ENCODE assay signal across 21 cellular contexts in the genomic region with DNA sequence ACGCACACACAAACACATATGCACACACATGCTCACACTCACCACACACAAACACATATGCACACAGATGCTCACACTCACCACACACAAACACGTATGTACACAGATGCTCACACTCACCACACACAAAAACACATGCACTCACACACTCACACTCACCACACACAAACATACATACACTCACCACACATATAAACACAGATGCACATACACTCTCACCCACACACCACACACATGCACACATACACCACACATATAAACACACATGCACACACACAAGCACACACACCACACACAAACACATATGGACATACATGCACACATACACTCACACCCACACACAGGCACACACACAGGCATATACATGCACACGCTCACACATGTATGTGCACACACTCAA.
"Had no signal": no experiment of that assay in that cellular context is flagged by ENCODE, and none has a peak within 500 bp of the region (broad histone marks: within the 10 kb centered on the region; RNA-seq: fewer than 3 reads in every experiment).

No MANE protein-coding gene starts in this region.

- H3K4me3 ChIP-seq: lung, prostate gland, skin epidermis, suprapubic skin had no signal

- H3K27me3 Mint-ChIP-seq: activated naive CD8-positive, alpha-beta T cell; stimulated activated naive CD8-positive, alpha-beta T cell treated with anti-CD3 and anti-CD28 coated beads, Interleukin-15, amount 100 ng/mL, for 72 hours; T-helper 17 cell had no signal

- H3K9me3 Mint-ChIP-seq: mesothelial cell of epicardium, nephron, type B pancreatic cell had no signal

- H3K36me3 Mint-ChIP-seq: activated naive CD8-positive, alpha-beta T cell; mesothelial cell of epicardium; type B pancreatic cell had no signal

- H3K4me1 Mint-ChIP-seq: endodermal cell, mesothelial cell of epicardium had no signal

- FAIRE-seq: colon, keratinocyte had no signal

- H3K27ac Mint-ChIP-seq: activated naive CD8-positive, alpha-beta T cell; endodermal cell; mesothelial cell of epicardium; stimulated activated naive CD8-positive, alpha-beta T cell treated with anti-CD3 and anti-CD28 coated beads, Interleukin-15, amount 100 ng/mL, for 72 hours; T-helper 17 cell; type B pancreatic cell had no signal

- H3K4me3 Mint-ChIP-seq: activated naive CD8-positive, alpha-beta T cell; endodermal cell; mesothelial cell of epicardium; nephron; stimulated activated naive CD8-positive, alpha-beta T cell treated with anti-CD3 and anti-CD28 coated beads, Interleukin-15, amount 100 ng/mL, for 72 hours; T-helper 17 cell; type B pancreatic cell had no signal

- H3K9me3 ChIP-seq: prostate gland, suprapubic skin had no signal

- H3K27me3 ChIP-seq: foreskin keratinocyte, suprapubic skin had no signal

- H3K4me1 ChIP-seq: prostate gland had no signal

- DNase-seq: activated CD4-positive, alpha-beta T cell treated with anti-CD3 and anti-CD28 coated beads, Interleukin-2, amount 50 U/mL, for 4 hours; activated T-cell treated with anti-CD3 and anti-CD28 coated beads for 4 hours; amygdala; central memory CD4-positive, alpha-beta T cell; foreskin keratinocyte; hypothalamus; right cardiac atrium; stimulated activated naive CD8-positive, alpha-beta T cell treated with anti-CD3 and anti-CD28 coated beads, Interleukin-15, amount 100 ng/mL, for 72 hours; T-helper 17 cell; WERI-Rb-1 had no signal

- ATAC-seq: right cardiac atrium; stimulated activated naive CD8-positive, alpha-beta T cell treated with anti-CD3 and anti-CD28 coated beads, Interleukin-15, amount 100 ng/mL, for 72 hours; T-helper 17 cell had no signal

- H3K36me3 ChIP-seq: prostate gland, suprapubic skin, WERI-Rb-1 had no signal

- H3K27ac ChIP-seq: foreskin keratinocyte, prostate gland, skin epidermis, WERI-Rb-1 had no signal
